In the genomic region with DNA sequence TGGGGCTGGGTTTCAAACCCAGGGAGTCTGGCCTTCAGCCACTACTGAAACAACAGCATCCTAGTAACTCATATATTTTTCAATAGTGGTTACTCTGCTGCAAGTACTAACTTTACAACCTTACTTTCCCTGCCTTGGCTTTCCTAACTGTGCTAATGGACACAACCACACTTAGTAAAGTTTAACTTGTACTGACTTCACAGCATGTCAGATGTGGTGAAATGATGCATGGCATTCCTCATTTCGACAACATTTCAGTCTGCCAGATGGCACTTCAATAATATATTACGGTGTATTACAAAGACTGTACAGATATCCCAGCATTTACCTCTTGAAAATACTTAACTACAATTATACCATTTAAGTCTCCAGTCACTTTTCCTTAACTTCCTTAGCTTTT, we compare ENCODE assay signal across 20 cellular contexts. TPM values are rescaled to one million over a fixed set of nuclear protein-coding genes. Genes with fewer than 3 reads are reported as not detected.
"Had no signal": no experiment of that assay in that cellular context is flagged by ENCODE, and none has a peak within 500 bp of the region (broad histone marks: within the 10 kb centered on the region; RNA-seq: fewer than 3 reads in every experiment).

No MANE protein-coding gene starts in this region.

- DNase-seq: activated CD4-positive, alpha-beta T cell treated with anti-CD3 and anti-CD28 coated beads for 48 hours; activated CD4-positive, alpha-beta T cell treated with anti-CD3 and anti-CD28 coated beads, Interleukin-2, amount 50 U/mL, for 4 hours; activated CD4-positive, CD25-positive, alpha-beta regulatory T cell treated with anti-CD3 and anti-CD28 coated beads, Interleukin-2, amount 50 U/mL, for 72 hours; activated CD8-positive, alpha-beta memory T cell treated with anti-CD3 and anti-CD28 coated beads, Interleukin-2, amount 10 ng/mL, durations not matched to agents 7 days and 5 days; activated effector memory CD4-positive, alpha-beta T cell treated with anti-CD3 and anti-CD28 coated beads, Interleukin-2, amount 50 U/mL, for 16 hours; activated naive CD4-positive, alpha-beta T cell treated with anti-CD3 and anti-CD28 coated beads for 36 hours; activated T-cell treated with anti-CD3 and anti-CD28 coated beads, Interleukin-2, amount 50 U/mL, for 24 hours; amygdala; KG1; NCI-H1048; NCI-H1417 treated with DMSO at 0.1 percent for 48 hours; NCI-H1930; NCI-H345; NCI-H510A treated with DMSO at 0.1 percent for 48 hours; NCI-H748 treated with DMSO at 0.1 percent for 48 hours; SIG-M5; T-helper 17 cell; T-helper 9 cell had no signal

- ATAC-seq: activated CD8-positive, alpha-beta memory T cell treated with anti-CD3 and anti-CD28 coated beads, Interleukin-2, amount 10 ng/mL, durations not matched to agents 7 days and 5 days; T-helper 17 cell; WTC11 had no signal

RNA-seq across cellular contexts. Expression of a gene that starts 27.8 kb away (rescaled TPM):
- total RNA-seq: activated CD8-positive, alpha-beta memory T cell treated with anti-CD3 and anti-CD28 coated beads, Interleukin-2, amount 10 ng/mL, durations not matched to agents 7 days and 5 days; activated naive CD4-positive, alpha-beta T cell treated with anti-CD3 and anti-CD28 coated beads for 36 hours; OCI-LY7; T-helper 17 cell; WTC11 had no signal
